13 cellular contexts compared by ENCODE assay signal in genomic region chr3:132625613-132626012, GRCh38. TPM values are rescaled to one million over a fixed set of nuclear protein-coding genes. Genes with fewer than 3 reads are reported as not detected.
DNase-seq lines count a peak whose midpoint lies in the region; ATAC-seq and TF ChIP-seq lines count a peak whose summit lies in the region.
"Had no signal": no experiment of that assay in that cellular context is flagged by ENCODE, and none has a peak within 500 bp of the region (broad histone marks: within the 10 kb centered on the region; RNA-seq: fewer than 3 reads in every experiment).

No MANE protein-coding gene starts in this region.

- H3K4me1 Mint-ChIP-seq in naive thymus-derived CD8-positive, alpha-beta T cell, result peaks cover 0 to 14% (median 9%) of the 10 kb centered on the region in 4 donors

- no peaks in the 10 kb centered on the region for H3K27me3 Mint-ChIP-seq in naive thymus-derived CD8-positive, alpha-beta T cell
- H3K27me3 Mint-ChIP-seq: effector memory CD8-positive, alpha-beta T cell had no signal

- no peaks in the 10 kb centered on the region for H3K9me3 Mint-ChIP-seq in naive thymus-derived CD8-positive, alpha-beta T cell
- H3K9me3 Mint-ChIP-seq: effector memory CD8-positive, alpha-beta T cell had no signal

- peak; percentile 34 for DNase-seq in GM20000 (ENCODE audit: low spot score)
- peak; percentile 36 for DNase-seq in NAMALWA (ENCODE audit: low spot score)
- DNase-seq in NCI-H1436 treated with DMSO at 0.1 percent for 48 hours (lab: John Stamatoyannopoulos, UW), result no peak
- no peak for DNase-seq in KG1 (lab: John Stamatoyannopoulos, UW)
- DNase-seq in naive thymus-derived CD8-positive, alpha-beta T cell, result no peak
- no peak for DNase-seq in AG20443 (ENCODE audit: low spot score)
- DNase-seq: effector memory CD8-positive, alpha-beta T cell; heart right ventricle; NCI-H1694 had no signal

- peaks cover 6 to 64% (median 21%) of the 10 kb centered on the region in 3 donors for H3K36me3 Mint-ChIP-seq in naive thymus-derived CD8-positive, alpha-beta T cell

- TF ChIP-seq CTCF in GM20000 (IDR thresholded peaks at IDR 0.05; ENCODE audit: extremely low read depth, missing control alignments), result no peak

- H3K27ac Mint-ChIP-seq in naive thymus-derived CD8-positive, alpha-beta T cell, result no peak overlapping the region
- H3K27ac Mint-ChIP-seq: CD14-positive monocyte had no signal

- peak; percentile 76 for ATAC-seq in GM18499 (IDR thresholded peaks at IDR 0.05; ENCODE audit: insufficient read depth, unreplicated experiment)
- peak; percentile 72 for ATAC-seq in HG03039 (IDR thresholded peaks at IDR 0.05; ENCODE audit: unreplicated experiment)
- no peak for ATAC-seq in naive thymus-derived CD8-positive, alpha-beta T cell
- ATAC-seq: effector memory CD8-positive, alpha-beta T cell; heart right ventricle had no signal

- no peak overlapping the region for H3K4me3 Mint-ChIP-seq in naive thymus-derived CD8-positive, alpha-beta T cell
- H3K4me3 Mint-ChIP-seq: CD14-positive monocyte; effector memory CD8-positive, alpha-beta T cell had no signal

- POLR2A ChIA-PET in naive thymus-derived CD8-positive, alpha-beta T cell (lab: Charles Lee), result interaction anchor here (0.6 kb wide), 1 partner anchor 57 kb away, joined by 3 read pairs; no protein-coding TSS in a partner anchor

RNA-seq across cellular contexts. Expression of gene ACKR4, which starts 28.5 kb away (rescaled TPM):
- under 1 TPM in 1 of 2 experiments, not detected in 1; 0.26 TPM for total RNA-seq in naive thymus-derived CD8-positive, alpha-beta T cell
- under 1 TPM in 1 of 3 donors, not detected in 2; 0.27 TPM for polyA plus RNA-seq in naive thymus-derived CD8-positive, alpha-beta T cell
- total RNA-seq: T-helper 1 cell treated with Interleukin-12 subunit alpha and Interleukin-12 subunit beta and Interleukin-4 antibody, amounts not matched to agents 30 ng/mL and 1 ng/mL, for 36 hours had no signal
- polyA plus RNA-seq: CD14-positive monocyte had no signal

RNA-seq across cellular contexts. Expression of gene ACAD11, which starts 34.0 kb away (rescaled TPM):
- 10 to 100 TPM; 27.6 to 28.1 TPM for total RNA-seq in naive thymus-derived CD8-positive, alpha-beta T cell
- polyA plus RNA-seq in naive thymus-derived CD8-positive, alpha-beta T cell, result 10 to 100 TPM in 1 of 3 donors, 1 to 10 TPM in 2; 4.6 to 10.3 (median 5.1) TPM

RNA-seq across cellular contexts. Expression of gene UBA5, which starts 34.5 kb away (rescaled TPM):
- 10 to 100 TPM; 37.7 to 44.0 TPM for total RNA-seq in naive thymus-derived CD8-positive, alpha-beta T cell
- polyA plus RNA-seq in naive thymus-derived CD8-positive, alpha-beta T cell, result 10 to 100 TPM; 29.9 to 42.9 (median 36.7) TPM

Comparison
In these comparisons a context has a peak if more than half of its experiments do, and no peak if none do; other contexts are left out.
1. ATAC-seq: peak in GM18499 (single experiment) and HG03039 (single experiment); none in naive thymus-derived CD8-positive, alpha-beta T cell (0 of 2).
2. DNase-seq: peak in GM20000 (single experiment) and NAMALWA (single experiment); none in NCI-H1436 treated with DMSO at 0.1 percent for 48 hours (single experiment), KG1 (single experiment), naive thymus-derived CD8-positive, alpha-beta T cell (0 of 10) and AG20443 (single experiment).